In the genomic region with DNA sequence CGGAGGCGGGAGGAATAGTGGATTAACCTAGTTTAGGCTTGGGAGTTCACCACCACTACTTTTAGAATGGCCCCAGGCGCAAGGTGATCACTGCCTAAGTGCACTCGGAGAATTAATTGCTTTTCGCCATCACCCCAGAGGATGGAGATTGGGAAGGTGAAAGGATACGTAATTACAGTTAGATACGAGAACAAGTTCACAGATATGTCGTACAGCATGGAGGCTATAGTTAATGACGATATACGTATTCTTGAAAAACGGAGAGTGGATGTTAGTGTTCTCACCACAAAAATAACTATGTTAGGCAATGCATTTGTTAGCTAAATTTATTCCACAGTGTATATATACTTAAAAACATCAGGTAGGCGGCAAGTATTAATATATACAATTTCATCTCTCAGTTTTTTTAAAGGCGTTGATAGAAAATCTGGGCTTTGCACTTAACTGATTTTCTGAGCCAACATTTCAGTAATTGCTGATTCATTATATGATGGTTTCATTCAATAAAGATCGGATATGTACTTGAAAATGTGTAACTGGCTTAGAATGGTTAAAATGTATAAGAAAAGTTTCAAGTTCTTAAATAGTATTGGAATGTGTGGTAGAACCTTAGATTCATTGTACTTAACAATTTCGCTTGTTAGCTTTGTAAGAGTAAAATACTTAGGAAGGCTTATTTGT, we compare ENCODE assay signal across 8 cellular contexts. TPM values are rescaled to one million over a fixed set of nuclear protein-coding genes. Genes with fewer than 3 reads are reported as not detected.
DNase-seq lines count a peak whose midpoint lies in the region; ATAC-seq and TF ChIP-seq lines count a peak whose summit lies in the region.

No MANE protein-coding gene starts in this region.

- 10 to 11% methylated on average over 15 of the region's 15 CpGs for WGBS in heart right ventricle, 2 donors
- WGBS in lower leg skin, 2 donors = 8 to 9% methylated on average over 15 of the region's 15 CpGs
- WGBS in urinary bladder = 9% methylated on average over 15 of the region's 15 CpGs

- ATAC-seq in heart right ventricle (no peak), Right ventricle myocardium superior (ENCODE audit: poor library complexity) (no peak), HG03442 (IDR thresholded peaks at IDR 0.05; ENCODE audit: unreplicated experiment) (no peak)

- no peak for TF ChIP-seq CTCF in heart right ventricle (IDR thresholded peaks at IDR 0.05)
- no peak for TF ChIP-seq CTCF in lower leg skin (IDR thresholded peaks at IDR 0.05)

- H3K4me3 ChIP-seq in heart right ventricle (peak overlapping the region; percentile 50 to 91 (median 82)), adipocyte (ENCODE audit: low read length) (peak overlapping the region; percentile 95), lower leg skin (ENCODE audit: low read depth, poor library complexity, severe bottlenecking) (peak overlapping the region; percentile 85), urinary bladder (ENCODE audit: low read depth, low read length) (peak overlapping the region; percentile 86)

- DNase-seq in heart right ventricle (no peak), Right ventricle myocardium superior (no peak), adipocyte (ENCODE audit: low read depth) (no peak), lower leg skin (ENCODE audit: low spot score in 2 of 2) (no peak), foreskin melanocyte (no peak)
- no peak for DNase-seq in stimulated activated CD4-positive, alpha-beta T cell treated with anti-CD3 and anti-CD28 coated beads, Interleukin-1b, Interleukin-23, amount 100 ng/mL, for 48 hours

- no peak for TF ChIP-seq POLR2A in lower leg skin (IDR thresholded peaks at IDR 0.05)

- H3K9ac ChIP-seq in adipocyte (ENCODE audit: low read length) = peak overlapping the region; percentile 95

- intact Hi-C loops in heart right ventricle (cut with DNase I) = no loop called here
- intact Hi-C loops in Right ventricle myocardium superior (cut with DNase I) = no loop called here
- intact Hi-C loops in lower leg skin (cut with DNase I; ENCODE audit: low total_unique reads) = no loop called here

- H3K36me3 ChIP-seq in heart right ventricle (peaks cover 0 to 43% (median 3%) of the 10 kb centered on the region in 9 donors), adipocyte (ENCODE audit: control insufficient read depth, insufficient read depth, low read length, severe bottlenecking) (peaks cover 25% of the 10 kb centered on the region), urinary bladder (ENCODE audit: insufficient read depth) (no peaks in the 10 kb centered on the region)

- H3K27ac ChIP-seq in heart right ventricle (peak overlapping the region in 9 of 10 donors; percentile 86 to 97 (median 92)), urinary bladder (ENCODE audit: low read depth) (peak overlapping the region; percentile 11)

- H3K9me3 ChIP-seq in heart right ventricle = no peaks in the 10 kb centered on the region
- H3K9me3 ChIP-seq in adipocyte (ENCODE audit: control insufficient read depth, low read length) = no peaks in the 10 kb centered on the region

- no peaks in the 10 kb centered on the region for H3K27me3 ChIP-seq in heart right ventricle
- no peaks in the 10 kb centered on the region for H3K27me3 ChIP-seq in adipocyte (replicated peaks; ENCODE audit: control insufficient read depth, insufficient read depth, low read length)

- H3K4me1 ChIP-seq in heart right ventricle (peaks cover 0 to 54% (median 36%) of the 10 kb centered on the region in 9 donors), adipocyte (ENCODE audit: control insufficient read depth, insufficient read depth, low read length) (peaks cover 33% of the 10 kb centered on the region), urinary bladder (ENCODE audit: insufficient read depth) (no peaks in the 10 kb centered on the region)

RNA-seq across cellular contexts. Expression of gene CDC123, which starts 0.7 kb away (rescaled TPM):
- total RNA-seq in heart right ventricle (10 to 100 TPM; 35.0 to 57.6 (median 47.3) TPM), Right ventricle myocardium superior (49.5 TPM), lower leg skin (10 to 100 TPM; 40.1 to 77.4 (median 58.8) TPM), urinary bladder (83.7 TPM)
- polyA plus RNA-seq in heart right ventricle (10 to 100 TPM; 22.2 to 47.5 TPM), urinary bladder (57.8 TPM)

RNA-seq across cellular contexts. Expression of gene NUDT5, which starts 1.0 kb away (rescaled TPM):
- total RNA-seq in heart right ventricle (10 to 100 TPM in 3 of 10 donors, 1 to 10 TPM in 7; 3.3 to 15.4 (median 7.0) TPM), Right ventricle myocardium superior (10.0 TPM), lower leg skin (10 to 100 TPM; 28.0 to 36.5 (median 35.2) TPM), urinary bladder (37.4 TPM)
- polyA plus RNA-seq in heart right ventricle (10 to 100 TPM in 1 of 2 donors, 1 to 10 TPM in 1; 9.7 to 22.9 TPM), urinary bladder (25.0 TPM)
